Comparison of ENCODE assay signal across 7 cellular contexts in the genomic region with DNA sequence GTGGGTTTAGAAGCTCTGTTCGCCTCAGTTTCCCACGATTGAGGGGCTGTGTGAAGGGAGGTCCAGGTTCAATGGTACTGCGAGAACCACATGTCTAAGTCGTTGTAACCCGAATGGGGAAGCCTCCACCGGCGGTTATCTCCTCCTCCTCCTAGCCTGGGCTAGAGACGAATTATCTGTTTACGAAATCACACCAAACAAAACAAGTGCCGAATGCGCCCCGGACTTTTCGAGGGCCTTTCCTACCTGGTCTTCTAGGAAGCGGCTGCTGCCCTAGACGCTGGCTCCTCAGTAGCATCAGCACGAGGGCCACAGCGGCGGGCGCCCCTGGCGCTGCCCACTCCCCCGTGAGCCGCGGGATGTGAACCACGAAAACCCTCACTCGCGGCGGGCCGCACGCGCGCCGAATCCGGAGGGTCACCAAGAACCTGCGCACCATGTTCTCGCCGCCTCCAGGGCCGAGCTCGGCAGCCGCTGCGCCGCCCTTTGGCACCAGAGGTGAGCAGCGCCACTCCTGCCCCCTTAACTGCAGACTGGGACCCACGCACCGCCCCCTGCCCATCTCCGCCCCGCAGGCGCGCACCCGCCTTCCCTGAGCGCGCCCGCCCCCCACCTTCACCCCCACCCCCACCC. TPM values are rescaled to one million over a fixed set of nuclear protein-coding genes. Genes with fewer than 3 reads are reported as not detected.
DNase-seq lines count a peak whose midpoint lies in the region; ATAC-seq, FAIRE-seq and TF ChIP-seq lines count a peak whose summit lies in the region.

A gene (minus strand): TSS at position 500 of the 633 bp plus-strand sequence.

- H3K9me3 Mint-ChIP-seq in activated B cell treated with CpG ODN at 0.5 μM for 24 hours (no peaks in the 10 kb centered on the region), endodermal cell (no peaks in the 10 kb centered on the region)

- no peak for DNase-seq in HCT116 (ENCODE audit: low read depth, low spot score)
- peak; percentile 87 for DNase-seq in NAMALWA (ENCODE audit: low spot score)
- DNase-seq in activated B cell treated with CpG ODN at 0.5 μM for 24 hours = peak; percentile 63
- DNase-seq in endodermal cell = peak; percentile 84
- no peak for DNase-seq in D721Med (ENCODE audit: insufficient read length, low spot score)

- peak within 1 kb of the TSS; percentile 98 for H3K4me3 Mint-ChIP-seq in activated B cell treated with CpG ODN at 0.5 μM for 24 hours
- H3K4me3 Mint-ChIP-seq in endodermal cell = peak within 1 kb of the TSS; percentile 64

- BruUV-seq in HCT116 (replicated peaks; lab: Mats Ljungman, UMichigan) = no TSS peak

- H3K4me3 ChIP-seq in HCT116 (replicated peaks in 1 of 2; ENCODE audit: low read depth in 1 of 2, low read length in 2 of 2) (peak within 1 kb of the TSS; percentile 79 to 81), endodermal cell (ENCODE audit: low read length) (peak within 1 kb of the TSS; percentile 87), mucosa of stomach (ENCODE audit: low read length) (peak within 1 kb of the TSS; percentile 50)

- H3K9me3 ChIP-seq in HCT116 (ENCODE audit: control insufficient read depth in 1 of 2, insufficient read depth in 1 of 2, low read depth in 1 of 2, low read length in 2 of 2) (no peaks in the 10 kb centered on the region), endodermal cell (ENCODE audit: control insufficient read depth, low read length) (no peaks in the 10 kb centered on the region), mucosa of stomach (ENCODE audit: control insufficient read depth, low read length) (no peaks in the 10 kb centered on the region)

- peak within 1 kb of the TSS; percentile 69 for H2AFZ ChIP-seq in HCT116 (ENCODE audit: low read depth, low read length, poor library complexity, severe bottlenecking)

- H3K4me1 ChIP-seq in HCT116 (ENCODE audit: control insufficient read depth in 1 of 2, insufficient read depth in 2 of 2, low read length in 2 of 2) (peaks cover 4 to 19% of the 10 kb centered on the region in 2 experiments; a peak in 3 of 4 replicates), endodermal cell (ENCODE audit: control insufficient read depth, insufficient read depth, low read length) (no peaks in the 10 kb centered on the region), mucosa of stomach (ENCODE audit: control insufficient read depth, insufficient read depth, low read length) (peaks cover 6% of the 10 kb centered on the region)

- H4K20me1 ChIP-seq in HCT116 (ENCODE audit: insufficient read depth) = no peaks in the 10 kb centered on the region

- H3K79me2 ChIP-seq in HCT116 (ENCODE audit: insufficient read depth, low read length) = peaks cover 66% of the 10 kb centered on the region

- POLR2A ChIA-PET in HCT116 (lab: Charles Lee) (interaction anchor here (0.6 to 1.4 kb wide), 3 partner anchors 15 to 412 kb away, joined by 3 to 4 read pairs (median 4); a partner anchor contains a TSS), activated B cell treated with CpG ODN at 0.5 μM for 24 hours (lab: Charles Lee) (interaction anchor here (0.6 to 3.1 kb wide), 9 partner anchors 9 to 412 kb away, joined by 4 to 18 read pairs (median 5); a partner anchor contains a TSS)

- no peaks in the 10 kb centered on the region for H3K9me2 ChIP-seq in HCT116 (ENCODE audit: insufficient read depth)

- intact Hi-C loops in HCT116 (cut with micrococcal nuclease) (no loop called here), activated B cell treated with CpG ODN at 0.5 μM for 24 hours (cut with micrococcal nuclease) (loop anchor here (1.0 kb wide), 1 partner anchor 22 kb away; no protein-coding TSS in a partner anchor)

- H3K9ac ChIP-seq in HCT116 (ENCODE audit: low read length) (peak within 1 kb of the TSS; percentile 86), endodermal cell (ENCODE audit: extremely low read depth, low read length, poor library complexity, severe bottlenecking) (no peak within 1 kb of the TSS), mucosa of stomach (ENCODE audit: low read length) (peak within 1 kb of the TSS; percentile 66)

- peak within 1 kb of the TSS; percentile 97 for H3K27ac Mint-ChIP-seq in activated B cell treated with CpG ODN at 0.5 μM for 24 hours
- H3K27ac Mint-ChIP-seq in endodermal cell = no peak within 1 kb of the TSS

- H3K36me3 ChIP-seq in HCT116 (ENCODE audit: control insufficient read depth in 1 of 2, insufficient read depth in 2 of 2, low read length in 2 of 2) = no peaks in the 10 kb centered on the region
- H3K36me3 ChIP-seq in endodermal cell (ENCODE audit: control insufficient read depth, insufficient read depth, low read length) = no peaks in the 10 kb centered on the region
- H3K36me3 ChIP-seq in mucosa of stomach (ENCODE audit: control insufficient read depth, insufficient read depth, low read length) = no peaks in the 10 kb centered on the region

- H3K27me3 ChIP-seq in HCT116 (ENCODE audit: insufficient read depth, low read length) (no peaks in the 10 kb centered on the region), endodermal cell (ENCODE audit: control insufficient read depth, insufficient read depth, low read length, poor library complexity, severe bottlenecking) (peaks cover 96% of the 10 kb centered on the region), mucosa of stomach (ENCODE audit: control insufficient read depth, insufficient read depth, low read length) (peaks cover 52% of the 10 kb centered on the region)

- TF ChIP-seq CTCF in HCT116 (IDR thresholded peaks at IDR 0.05 in 2 of 3, conservative IDR thresholded peaks at IDR 0.05 in 1 of 3; ENCODE audit: borderline replicate concordance in 1 of 3, insufficient read depth in 1 of 3, low read depth in 2 of 3, low read length in 2 of 3) (no peak), activated B cell treated with CpG ODN at 0.5 μM for 24 hours (IDR thresholded peaks at IDR 0.05) (no peak), endodermal cell (conservative IDR thresholded peaks at IDR 0.05) (peak; percentile 34), D721Med (IDR thresholded peaks at IDR 0.05; ENCODE audit: insufficient read depth, missing control alignments) (no peak)

- peaks cover 25% of the 10 kb centered on the region for H3K4me1 Mint-ChIP-seq in activated B cell treated with CpG ODN at 0.5 μM for 24 hours
- H3K4me1 Mint-ChIP-seq in endodermal cell = peaks cover 22% of the 10 kb centered on the region

- peaks cover 6% of the 10 kb centered on the region for H3K36me3 Mint-ChIP-seq in activated B cell treated with CpG ODN at 0.5 μM for 24 hours (ENCODE audit: low read depth)
- H3K36me3 Mint-ChIP-seq in endodermal cell (ENCODE audit: low read depth) = no peaks in the 10 kb centered on the region

- no peak for TF ChIP-seq RAD21 in HCT116 (IDR thresholded peaks at IDR 0.05; ENCODE audit: low read depth)

- peaks cover 7% of the 10 kb centered on the region for H3K27me3 Mint-ChIP-seq in activated B cell treated with CpG ODN at 0.5 μM for 24 hours
- H3K27me3 Mint-ChIP-seq in endodermal cell (ENCODE audit: insufficient read depth) = peaks cover 90% of the 10 kb centered on the region

- ATAC-seq in GM18505 (IDR thresholded peaks at IDR 0.05; ENCODE audit: unreplicated experiment) (peak; percentile 35), HCT116 (peak; percentile 57), activated B cell treated with CpG ODN at 0.5 μM for 24 hours (ENCODE audit: low read depth) (peak; percentile 36)

- no peak for FAIRE-seq in D721Med (lab: Jason Lieb, UNC)

- CTCF ChIA-PET in HCT116 (lab: Charles Lee) = interaction anchor here (1.1 to 3.2 kb wide), 4 partner anchors 15 to 250 kb away, joined by 3 to 36 read pairs (median 4); a partner anchor contains a TSS
- CTCF ChIA-PET in activated B cell treated with CpG ODN at 0.5 μM for 24 hours (lab: Charles Lee) = interaction anchor here (1.0 to 4.2 kb wide), 4 partner anchors 15 to 244 kb away, joined by 4 to 21 read pairs (median 10); a partner anchor contains a TSS

- peak within 1 kb of the TSS; percentile 91 for H3K4me2 ChIP-seq in HCT116 (ENCODE audit: low read length)

- TF ChIP-seq POLR2A in GM18505 (IDR thresholded peaks at IDR 0.05; ENCODE audit: borderline replicate concordance, extremely low read depth, insufficient read depth, insufficient read length) (peak; percentile 30), HCT116 (IDR thresholded peaks at IDR 0.05; ENCODE audit: borderline replicate concordance, extremely low read depth, insufficient read depth, insufficient read length) (peak; percentile 66)

- H3K27ac ChIP-seq in HCT116 (ENCODE audit: low read depth, low read length) = peak within 1 kb of the TSS; percentile 89
- no peak within 1 kb of the TSS for H3K27ac ChIP-seq in endodermal cell (ENCODE audit: low read depth, low read length)

- 1% methylated on average over 21 to 44 of the region's 52 CpGs for WGBS in endodermal cell (ENCODE audit: insufficient coverage in 1 of 2, insufficient read length in 1 of 2), 2 experiments

- RAD21 ChIA-PET in HCT116 (lab: Charles Lee; ENCODE audit: low non-redundant PET in 1 of 2, low total read pairs in 2 of 2, uncharacterized antibody in 2 of 2, unreplicated experiment in 2 of 2) = no interaction called here

TF ChIP-seq in HCT116, 20 proteins besides CTCF, POLR2A, EP300 and RAD21:
- TF ChIP-seq CBX3 (IDR thresholded peaks at IDR 0.05; ENCODE audit: low read depth) = no peak
- peak; percentile 52; the same call in 1 of the 2 replicates for TF ChIP-seq POLR2AphosphoS5 (IDR thresholded peaks at IDR 0.05; ENCODE audit: low read depth, low read length)
- TF ChIP-seq, protein P1, sequence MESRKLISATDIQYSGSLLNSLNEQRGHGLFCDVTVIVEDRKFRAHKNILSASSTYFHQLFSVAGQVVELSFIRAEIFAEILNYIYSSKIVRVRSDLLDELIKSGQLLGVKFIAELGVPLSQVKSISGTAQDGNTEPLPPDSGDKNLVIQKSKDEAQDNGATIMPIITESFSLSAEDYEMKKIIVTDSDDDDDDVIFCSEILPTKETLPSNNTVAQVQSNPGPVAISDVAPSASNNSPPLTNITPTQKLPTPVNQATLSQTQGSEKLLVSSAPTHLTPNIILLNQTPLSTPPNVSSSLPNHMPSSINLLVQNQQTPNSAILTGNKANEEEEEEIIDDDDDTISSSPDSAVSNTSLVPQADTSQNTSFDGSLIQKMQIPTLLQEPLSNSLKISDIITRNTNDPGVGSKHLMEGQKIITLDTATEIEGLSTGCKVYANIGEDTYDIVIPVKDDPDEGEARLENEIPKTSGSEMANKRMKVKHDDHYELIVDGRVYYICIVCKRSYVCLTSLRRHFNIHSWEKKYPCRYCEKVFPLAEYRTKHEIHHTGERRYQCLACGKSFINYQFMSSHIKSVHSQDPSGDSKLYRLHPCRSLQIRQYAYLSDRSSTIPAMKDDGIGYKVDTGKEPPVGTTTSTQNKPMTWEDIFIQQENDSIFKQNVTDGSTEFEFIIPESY (IDR thresholded peaks at IDR 0.05; ENCODE audit: extremely low read depth, insufficient replicate concordance, low read length) = peak; percentile 13
- peak; percentile 34; the same call in 1 of the 2 replicates for TF ChIP-seq ZFX (IDR thresholded peaks at IDR 0.05)

RNA-seq across cellular contexts. Expression of the gene that starts here (rescaled TPM):
- total RNA-seq in HCT116 (2021; ENCODE audit: unreplicated experiment) = 89.7 TPM
- polyA plus RNA-seq in HCT116 (2012) = 52.1 and 57.0 TPM in 2 replicates
- 6.7 and 8.5 TPM in 2 replicates for total RNA-seq in activated B cell treated with CpG ODN at 0.5 μM for 24 hours
- total RNA-seq in endodermal cell = 1 to 10 TPM; 1.9 to 6.7 TPM
- polyA plus RNA-seq in endodermal cell (2013, experiment 1 of 2) = 2.1 TPM
- polyA plus RNA-seq in endodermal cell (2013, experiment 2 of 2) = 3.9 TPM

Comparison
In these comparisons a context has a peak if more than half of its experiments do, and no peak if none do; other contexts are left out.
1. DNase-seq: peak in NAMALWA (single experiment), activated B cell treated with CpG ODN at 0.5 μM for 24 hours (single experiment) and endodermal cell (single experiment); none in HCT116 (single experiment) and D721Med (single experiment).
2. Peak in every context shown above with its lines, with median percentiles within 50 percentile points of each other: ATAC-seq and H3K4me3 ChIP-seq.